Comparison of ENCODE assay signal across 24 cellular contexts in genomic region chr10:75441196-75441595, GRCh38. TPM values are rescaled to one million over a fixed set of nuclear protein-coding genes. Genes with fewer than 3 reads are reported as not detected.
"Had no signal": no experiment of that assay in that cellular context is flagged by ENCODE, and none has a peak within 500 bp of the region (broad histone marks: within the 10 kb centered on the region; RNA-seq: fewer than 3 reads in every experiment).

No MANE protein-coding gene starts in this region.

- H3K36me3 ChIP-seq: thoracic aorta had no signal

- DNase-seq: activated CD4-positive, alpha-beta T cell treated with anti-CD3 and anti-CD28 coated beads for 36 hours; activated CD4-positive, CD25-positive, alpha-beta regulatory T cell; activated naive CD4-positive, alpha-beta T cell; activated T-cell treated with anti-CD3 and anti-CD28 coated beads for 4 hours; activated T-cell treated with anti-CD3 and anti-CD28 coated beads, Interleukin-2, amount 50 U/mL, for 72 hours; dermis blood vessel endothelial cell; effector CD4-positive, alpha-beta T cell; midbrain; naive thymus-derived CD8-positive, alpha-beta T cell; occipital lobe; psoas muscle; stimulated activated CD4-positive, alpha-beta T cell treated with anti-CD3 and anti-CD28 coated beads, Interleukin-4, amount 100 ng/mL, for 1 hour had no signal

- H3K9ac ChIP-seq: parathyroid adenoma had no signal

- H2AFZ ChIP-seq: parathyroid adenoma had no signal

- H3K4me1 ChIP-seq: parathyroid adenoma, psoas muscle, upper lobe of left lung had no signal

- ATAC-seq: activated CD4-positive, alpha-beta T cell treated with anti-CD3 and anti-CD28 coated beads for 36 hours; activated naive CD4-positive, alpha-beta T cell treated with anti-CD3 and anti-CD28 coated beads, Interleukin-2, amount 50 U/mL, for 72 hours; activated T-cell treated with anti-CD3 and anti-CD28 coated beads, Interleukin-2, amount 50 U/mL, for 72 hours; naive thymus-derived CD8-positive, alpha-beta T cell; psoas muscle; stimulated activated effector memory CD8-positive, alpha-beta T cell treated with anti-CD3 and anti-CD28 coated beads, Interleukin-12 subunit alpha, Interleukin-12 subunit beta, amount 100 ng/mL, for 72 hours had no signal

- H3K27me3 ChIP-seq: upper lobe of left lung had no signal

- H3K27ac ChIP-seq: epithelial cell of prostate, parathyroid adenoma, psoas muscle, thoracic aorta, upper lobe of left lung had no signal

- H3K4me3 ChIP-seq: psoas muscle, thoracic aorta, upper lobe of left lung had no signal

- H3K79me2 ChIP-seq: parathyroid adenoma had no signal

- FAIRE-seq: bronchial epithelial cell, colon, endometrium, frontal cortex, islet of Langerhans had no signal

RNA-seq across cellular contexts. Expression of gene LRMDA, which starts 9.8 kb away (rescaled TPM):
- total RNA-seq: activated CD4-positive, alpha-beta T cell treated with anti-CD3 and anti-CD28 coated beads for 36 hours; activated naive CD4-positive, alpha-beta T cell treated with anti-CD3 and anti-CD28 coated beads, Interleukin-2, amount 50 U/mL, for 72 hours; activated T-cell treated with anti-CD3 and anti-CD28 coated beads, Interleukin-2, amount 50 U/mL, for 72 hours; naive thymus-derived CD8-positive, alpha-beta T cell; T-helper 1 cell treated with Interleukin-12 subunit alpha and Interleukin-12 subunit beta and Interleukin-4 antibody, amounts not matched to agents 30 ng/mL and 1 ng/mL, for 36 hours had no signal
- polyA plus RNA-seq: naive thymus-derived CD8-positive, alpha-beta T cell had no signal

RNA-seq across cellular contexts. Expression of gene ZNF503, which starts 39.6 kb away (rescaled TPM):
- total RNA-seq: T-helper 1 cell treated with Interleukin-12 subunit alpha and Interleukin-12 subunit beta and Interleukin-4 antibody, amounts not matched to agents 30 ng/mL and 1 ng/mL, for 36 hours had no signal
- polyA plus RNA-seq: naive thymus-derived CD8-positive, alpha-beta T cell had no signal
